ENCODE assay signal across 1 cellular context in genomic region chr2:227428731-227429285, GRCh38.
TF ChIP-seq lines count a peak whose summit lies in the region.

No MANE protein-coding gene starts in this region.

TF ChIP-seq in GM23338, 12 proteins besides CTCF, POLR2A, EP300 and RAD21 (continued from another document):
- no peak for TF ChIP-seq REST (IDR thresholded peaks at IDR 0.05; ENCODE audit: unreplicated experiment)
- TF ChIP-seq STAT1 (IDR thresholded peaks at IDR 0.05; ENCODE audit: unreplicated experiment): no peak
- TF ChIP-seq ETS1 (IDR thresholded peaks at IDR 0.05): no peak
- no peak for TF ChIP-seq ZNF331 (CRISPR knock-in tag; IDR thresholded peaks at IDR 0.05; ENCODE audit: low read depth)
- TF ChIP-seq EZH2phosphoT487 (IDR thresholded peaks at IDR 0.05; ENCODE audit: unreplicated experiment): no peak
- TF ChIP-seq JUNB (IDR thresholded peaks at IDR 0.05; ENCODE audit: unreplicated experiment): no peak
- TF ChIP-seq EZH2 (IDR thresholded peaks at IDR 0.05; ENCODE audit: low read depth, unreplicated experiment): no peak
- no peak for TF ChIP-seq CREB1 (CRISPR knock-in tag; IDR thresholded peaks at IDR 0.05; ENCODE audit: low read depth)
- no peak for TF ChIP-seq ZNF114 (CRISPR knock-in tag; IDR thresholded peaks at IDR 0.05)
- no peak for TF ChIP-seq NANOG (IDR thresholded peaks at IDR 0.05; ENCODE audit: borderline replicate concordance)
